ENCODE assay signal across 1 cellular context in the genomic region with DNA sequence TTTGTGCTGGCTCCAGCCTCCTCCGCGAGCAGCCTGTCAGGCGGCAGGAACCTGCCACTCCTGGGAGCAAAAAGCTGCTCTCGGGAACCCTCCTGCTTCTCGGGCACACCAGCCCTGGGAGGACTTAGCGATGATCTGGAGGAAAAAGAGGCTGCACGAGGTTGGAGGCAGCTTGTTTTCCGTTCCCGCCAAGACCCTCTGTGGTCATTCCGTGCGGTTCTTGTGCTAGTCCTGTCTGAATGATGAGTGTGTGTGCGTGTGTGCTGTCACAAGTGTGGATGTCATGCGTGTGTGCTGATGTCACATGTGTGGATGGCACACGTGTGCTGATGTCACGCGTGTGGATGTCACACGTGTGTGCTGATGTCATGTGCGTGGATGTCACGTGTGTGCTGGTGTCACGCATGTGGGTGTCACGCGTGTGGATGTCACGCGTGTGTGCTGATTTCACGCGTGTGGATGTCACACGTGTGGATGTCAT.
TF ChIP-seq lines count a peak whose summit lies in the region.

No MANE protein-coding gene starts in this region.

TF ChIP-seq in IMR-90, 13 proteins besides CTCF, POLR2A, EP300 and RAD21 (continued from another document):
- no peak for TF ChIP-seq MAZ (IDR thresholded peaks at IDR 0.05; ENCODE audit: borderline replicate concordance, low read depth, low read length)
- TF ChIP-seq MXI1 (IDR thresholded peaks at IDR 0.05; ENCODE audit: borderline replicate concordance, low read depth, low read length) = no peak
- TF ChIP-seq, protein P1, sequence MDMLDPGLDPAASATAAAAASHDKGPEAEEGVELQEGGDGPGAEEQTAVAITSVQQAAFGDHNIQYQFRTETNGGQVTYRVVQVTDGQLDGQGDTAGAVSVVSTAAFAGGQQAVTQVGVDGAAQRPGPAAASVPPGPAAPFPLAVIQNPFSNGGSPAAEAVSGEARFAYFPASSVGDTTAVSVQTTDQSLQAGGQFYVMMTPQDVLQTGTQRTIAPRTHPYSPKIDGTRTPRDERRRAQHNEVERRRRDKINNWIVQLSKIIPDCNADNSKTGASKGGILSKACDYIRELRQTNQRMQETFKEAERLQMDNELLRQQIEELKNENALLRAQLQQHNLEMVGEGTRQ (IDR thresholded peaks at IDR 0.05; ENCODE audit: low read depth, low read length) = no peak
- TF ChIP-seq BHLHE40 (IDR thresholded peaks at IDR 0.05; ENCODE audit: low read depth, low read length) = no peak
- TF ChIP-seq, protein P2, sequence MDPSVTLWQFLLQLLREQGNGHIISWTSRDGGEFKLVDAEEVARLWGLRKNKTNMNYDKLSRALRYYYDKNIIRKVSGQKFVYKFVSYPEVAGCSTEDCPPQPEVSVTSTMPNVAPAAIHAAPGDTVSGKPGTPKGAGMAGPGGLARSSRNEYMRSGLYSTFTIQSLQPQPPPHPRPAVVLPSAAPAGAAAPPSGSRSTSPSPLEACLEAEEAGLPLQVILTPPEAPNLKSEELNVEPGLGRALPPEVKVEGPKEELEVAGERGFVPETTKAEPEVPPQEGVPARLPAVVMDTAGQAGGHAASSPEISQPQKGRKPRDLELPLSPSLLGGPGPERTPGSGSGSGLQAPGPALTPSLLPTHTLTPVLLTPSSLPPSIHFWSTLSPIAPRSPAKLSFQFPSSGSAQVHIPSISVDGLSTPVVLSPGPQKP (IDR thresholded peaks at IDR 0.05; ENCODE audit: borderline replicate concordance, low read depth, low read length) = no peak
TF ChIP-seq in IMR-90: peak in this region for 0.
